27 cellular contexts compared by ENCODE assay signal in genomic region chr11:120759046-120759445, GRCh38.
"Had no signal": no experiment of that assay in that cellular context is flagged by ENCODE, and none has a peak within 500 bp of the region (broad histone marks: within the 10 kb centered on the region; RNA-seq: fewer than 3 reads in every experiment).

No MANE protein-coding gene starts in this region.

- H3K36me3 Mint-ChIP-seq: naive thymus-derived CD8-positive, alpha-beta T cell had no signal

- H3K4me3 ChIP-seq: gastrocnemius medialis, spleen, testis had no signal

- DNase-seq: activated CD4-positive, alpha-beta T cell treated with anti-CD3 and anti-CD28 coated beads for 4 hours; activated CD4-positive, alpha-beta T cell treated with anti-CD3 and anti-CD28 coated beads, Interleukin-2, amount 50 U/mL, for 4 hours; activated CD8-positive, alpha-beta memory T cell treated with anti-CD3 and anti-CD28 coated beads, Interleukin-2, amount 50 U/mL, for 4 hours; activated gamma-delta T cell; activated naive CD4-positive, alpha-beta T cell treated with anti-CD3 and anti-CD28 coated beads, Interleukin-2, amount 50 U/mL, for 16 hours; activated T-cell treated with anti-CD3 and anti-CD28 coated beads, Interleukin-2, amount 50 U/mL, for 1 hour; amniotic stem cell; dermis blood vessel endothelial cell; effector memory CD4-positive, alpha-beta T cell; gastrocnemius medialis; glutamatergic neuron; kidney; left colon; mammary epithelial cell; midbrain; naive thymus-derived CD8-positive, alpha-beta T cell; posterior cingulate gyrus; right cardiac atrium; spleen; stimulated activated CD4-positive, alpha-beta T cell treated with anti-CD3 and anti-CD28 coated beads, Interleukin-4, amount 100 ng/mL, for 1 hour; stimulated activated naive CD8-positive, alpha-beta T cell treated with anti-CD3 and anti-CD28 coated beads, Interleukin-15, Interleukin-2, amounts not matched to agents 100 U/mL and 50 U/mL, for 24 hours; testis; trophoblast cell had no signal

- H3K4me1 ChIP-seq: gastrocnemius medialis, spleen, testis had no signal

- H3K27ac Mint-ChIP-seq: naive thymus-derived CD8-positive, alpha-beta T cell had no signal

- H3K27ac ChIP-seq: gastrocnemius medialis, spleen, testis had no signal

- H3K4me1 Mint-ChIP-seq: naive thymus-derived CD8-positive, alpha-beta T cell; neural crest cell had no signal

- H3K9me3 ChIP-seq: gastrocnemius medialis, spleen, testis had no signal

- FAIRE-seq: astrocyte, colon, kidney, urothelium cell line had no signal

- ATAC-seq: gastrocnemius medialis; left colon; naive thymus-derived CD8-positive, alpha-beta T cell; stimulated activated naive CD8-positive, alpha-beta T cell treated with anti-CD3 and anti-CD28 coated beads, Interleukin-15, Interleukin-2, amounts not matched to agents 100 U/mL and 50 U/mL, for 24 hours had no signal

- H3K4me3 Mint-ChIP-seq: naive thymus-derived CD8-positive, alpha-beta T cell; neural crest cell had no signal

- H3K27me3 ChIP-seq: gastrocnemius medialis, testis had no signal

- H3K36me3 ChIP-seq: gastrocnemius medialis, spleen had no signal
